ENCODE assay signal across 9 cellular contexts in genomic region chr11:29119691-29120328, GRCh38.
DNase-seq lines count a peak whose midpoint lies in the region; ATAC-seq, FAIRE-seq and TF ChIP-seq lines count a peak whose summit lies in the region.
"Had no signal": no experiment of that assay in that cellular context is flagged by ENCODE, and none has a peak within 500 bp of the region (broad histone marks: within the 10 kb centered on the region; RNA-seq: fewer than 3 reads in every experiment).

No MANE protein-coding gene starts in this region.

- H2AFZ ChIP-seq in SK-N-SH (ENCODE audit: low read depth): peak overlapping the region; percentile 92

- H3K27ac ChIP-seq in SK-N-SH (ENCODE audit: low read depth in 2 of 2, low read length in 1 of 2) (peak overlapping the region; percentile 47 to 88; a peak in 3 of 4 replicates), sigmoid colon (peak overlapping the region in 3 of 4 donors; percentile 57 to 67 (median 66))

- POLR2A ChIA-PET in SK-N-SH (lab: Yijun Ruan, JAX): no interaction called here

- H3K36me3 ChIP-seq in SK-N-SH (replicated peaks in 1 of 2; ENCODE audit: control insufficient read depth in 1 of 2, insufficient read depth in 2 of 2, low read length in 1 of 2) (no peaks in the 10 kb centered on the region), sigmoid colon (no peaks in the 10 kb centered on the region)

- no peak for TF ChIP-seq RAD21 in SK-N-SH (IDR thresholded peaks at IDR 0.05; ENCODE audit: low read length)

- H3K4me1 ChIP-seq in SK-N-SH (ENCODE audit: control insufficient read depth in 1 of 2, insufficient read depth in 2 of 2, low read depth in 1 of 2, low read length in 1 of 2) (peaks cover 0 to 14% of the 10 kb centered on the region in 2 experiments; a peak in 2 of 4 replicates), sigmoid colon (peaks cover 0 to 17% (median 12%) of the 10 kb centered on the region in 4 donors)

- peaks cover 13% of the 10 kb centered on the region for H3F3A ChIP-seq in SK-N-SH (replicated peaks; ENCODE audit: insufficient read depth)

- H3K9me3 ChIP-seq in SK-N-SH (no peaks in the 10 kb centered on the region), sigmoid colon (no peaks in the 10 kb centered on the region)

- no peaks in the 10 kb centered on the region for H3K79me2 ChIP-seq in SK-N-SH (ENCODE audit: insufficient read depth)

- DNase-seq in GDM1 (lab: John Stamatoyannopoulos, UW) (peak; percentile 0), SK-N-SH (no peak), fibroblast of the conjunctiva (ENCODE audit: low read depth) (peak; percentile 59), sigmoid colon (no peak), GM12892 (ENCODE audit: insufficient read length) (no peak)
- no peak for DNase-seq in stimulated activated naive CD4-positive, alpha-beta T cell (lab: John Stamatoyannopoulos, UW)
- DNase-seq: NCI-H187 had no signal

- TF ChIP-seq POLR2A in sigmoid colon (IDR thresholded peaks at IDR 0.05) (no peak), GM12892 (IDR thresholded peaks at IDR 0.05; ENCODE audit: low read depth, low read length) (no peak)

- CTCF ChIA-PET in SK-N-SH (lab: Yijun Ruan, JAX): no interaction called here

- TF ChIP-seq EP300 in SK-N-SH (IDR thresholded peaks at IDR 0.05; ENCODE audit: borderline replicate concordance in 1 of 2, low read depth in 1 of 2, low read length in 1 of 2) (no peak), sigmoid colon (IDR thresholded peaks at IDR 0.05) (peak in 1 of 4 donors; percentile 4)

- WGBS in SK-N-SH (ENCODE audit: low lambda C conversion rate): 8% methylated on average over 6 of the region's 6 CpGs
- 5 to 11% methylated on average over 6 of the region's 6 CpGs for WGBS in sigmoid colon, 2 donors

- no peak for ATAC-seq in GM21381 (IDR thresholded peaks at IDR 0.05; ENCODE audit: unreplicated experiment)
- no peak for ATAC-seq in HG03565 (IDR thresholded peaks at IDR 0.05; ENCODE audit: unreplicated experiment)

- intact Hi-C loops in sigmoid colon (cut with DNase I): no loop called here

- H3K9ac ChIP-seq in SK-N-SH: peak overlapping the region; percentile 71

- H3K4me2 ChIP-seq in SK-N-SH: peak overlapping the region; percentile 72

- H4K20me1 ChIP-seq in SK-N-SH (ENCODE audit: insufficient read depth): no peaks in the 10 kb centered on the region

- TF ChIP-seq CTCF in SK-N-SH (IDR thresholded peaks at IDR 0.05) (no peak), sigmoid colon (IDR thresholded peaks at IDR 0.05) (no peak)

- FAIRE-seq in GM12892 (lab: Jason Lieb, UNC): no peak

- H3K9me2 ChIP-seq in SK-N-SH: no peaks in the 10 kb centered on the region

- H3K27me3 ChIP-seq in SK-N-SH (ENCODE audit: insufficient read depth) (no peaks in the 10 kb centered on the region), sigmoid colon (no peaks in the 10 kb centered on the region)

- peak overlapping the region; percentile 10 to 22; a peak in 2 of 4 replicates for H3K4me3 ChIP-seq in SK-N-SH (ENCODE audit: low read depth in 2 of 2, low read length in 1 of 2)
- H3K4me3 ChIP-seq in sigmoid colon: no peak overlapping the region

TF ChIP-seq in SK-N-SH, 30 proteins besides CTCF, POLR2A, EP300 and RAD21:
- TF ChIP-seq, protein P1, sequence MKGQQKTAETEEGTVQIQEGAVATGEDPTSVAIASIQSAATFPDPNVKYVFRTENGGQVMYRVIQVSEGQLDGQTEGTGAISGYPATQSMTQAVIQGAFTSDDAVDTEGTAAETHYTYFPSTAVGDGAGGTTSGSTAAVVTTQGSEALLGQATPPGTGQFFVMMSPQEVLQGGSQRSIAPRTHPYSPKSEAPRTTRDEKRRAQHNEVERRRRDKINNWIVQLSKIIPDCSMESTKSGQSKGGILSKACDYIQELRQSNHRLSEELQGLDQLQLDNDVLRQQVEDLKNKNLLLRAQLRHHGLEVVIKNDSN (IDR thresholded peaks at IDR 0.05; ENCODE audit: borderline replicate concordance, low read depth): no peak
- TF ChIP-seq PBX3 (IDR thresholded peaks at IDR 0.05) (peak; percentile 38; the same call in 1 of the 2 replicates), JUND (IDR thresholded peaks at IDR 0.05) (peak; percentile 53), TAF1 (IDR thresholded peaks at IDR 0.05; ENCODE audit: borderline replicate concordance, low read depth, low read length) (no peak), FOSL2 (IDR thresholded peaks at IDR 0.05; ENCODE audit: borderline replicate concordance, low read depth) (peak; percentile 75)
- TF ChIP-seq, protein P2, sequence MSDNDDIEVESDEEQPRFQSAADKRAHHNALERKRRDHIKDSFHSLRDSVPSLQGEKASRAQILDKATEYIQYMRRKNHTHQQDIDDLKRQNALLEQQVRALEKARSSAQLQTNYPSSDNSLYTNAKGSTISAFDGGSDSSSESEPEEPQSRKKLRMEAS (IDR thresholded peaks at IDR 0.05; ENCODE audit: low read depth): no peak

Comparison
In these comparisons a context has a peak if more than half of its experiments do, and no peak if none do; other contexts are left out.
1. DNase-seq: peak in GDM1 (single experiment) and fibroblast of the conjunctiva (single experiment); none in SK-N-SH (single experiment), sigmoid colon (single experiment), GM12892 (single experiment) and stimulated activated naive CD4-positive, alpha-beta T cell (0 of 6).
2. H3K4me3 ChIP-seq: peak in SK-N-SH (2 of 2); none in sigmoid colon (0 of 4).